Comparison of ENCODE assay signal across 11 cellular contexts in genomic region chr4:102533348-102533747, GRCh38.
"Had no signal": no experiment of that assay in that cellular context is flagged by ENCODE, and none has a peak within 500 bp of the region (broad histone marks: within the 10 kb centered on the region; RNA-seq: fewer than 3 reads in every experiment).

No MANE protein-coding gene starts in this region.

- H3K36me3 ChIP-seq: pancreas, suprapubic skin had no signal

- H3K4me3 ChIP-seq: pancreas, suprapubic skin, upper lobe of right lung had no signal

- H3K9me3 ChIP-seq: pancreas, suprapubic skin, upper lobe of right lung had no signal

- H3K27ac ChIP-seq: pancreas, suprapubic skin, upper lobe of right lung had no signal

- H3K4me1 ChIP-seq: pancreas, upper lobe of right lung had no signal

- DNase-seq: activated gamma-delta T cell; activated T-cell treated with anti-CD3 and anti-CD28 coated beads, Interleukin-2, amount 50 U/mL, for 48 hours; effector memory CD4-positive, alpha-beta T cell; erythroblast; pancreas; stimulated activated CD4-positive, alpha-beta T cell treated with anti-CD3 and anti-CD28 coated beads, Interleukin-12 subunit alpha, Interleukin-12 subunit beta, amount 100 ng/mL, for 4 hours; stimulated activated naive CD4-positive, alpha-beta T cell; T-helper 2 cell; upper lobe of right lung had no signal

- H3K27me3 ChIP-seq: pancreas, suprapubic skin, upper lobe of right lung had no signal

- FAIRE-seq: TTC549 had no signal
